ENCODE assay signal across 22 cellular contexts in the genomic region with DNA sequence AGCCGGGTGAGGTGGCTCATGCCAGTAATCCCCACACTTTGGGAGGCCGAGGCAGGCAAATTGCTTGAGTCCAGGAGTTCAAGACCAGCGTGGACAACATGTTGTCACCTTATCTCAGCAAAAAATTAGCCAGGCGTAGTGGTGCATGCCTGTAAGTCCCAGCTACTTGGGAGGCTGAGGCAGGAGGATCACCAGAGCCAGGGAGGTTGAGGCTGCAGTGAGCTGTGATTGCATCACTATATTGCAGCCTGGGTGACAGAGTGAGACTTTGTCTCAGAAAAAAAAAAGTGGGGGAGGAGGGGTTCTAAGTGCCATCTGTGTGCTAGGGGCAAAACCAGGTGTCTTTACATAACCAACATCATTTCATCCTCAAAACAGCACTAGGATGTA. TPM values are rescaled to one million over a fixed set of nuclear protein-coding genes. Genes with fewer than 3 reads are reported as not detected.
A peak's percentile ranks its signal among the peaks of the same experiment; 100 is the strongest.
DNase-seq lines count a peak whose midpoint lies in the region; ATAC-seq and TF ChIP-seq lines count a peak whose summit lies in the region.
"Had no signal": no experiment of that assay in that cellular context is flagged by ENCODE, and none has a peak within 500 bp of the region (broad histone marks: within the 10 kb centered on the region; RNA-seq: fewer than 3 reads in every experiment).

No MANE protein-coding gene starts in this region.

- H3K4me1 Mint-ChIP-seq in CD4-positive, CD25-positive, alpha-beta regulatory T cell, result peaks cover 0 to 4% (median 0%) of the 10 kb centered on the region in 4 donors
- H3K4me1 Mint-ChIP-seq in CD4-positive, alpha-beta T cell (ENCODE audit: low read depth), result peaks cover 5% of the 10 kb centered on the region
- H3K4me1 Mint-ChIP-seq in endodermal cell, result peaks cover 16% of the 10 kb centered on the region
- H3K4me1 Mint-ChIP-seq in activated T-helper 2 cell treated with anti-CD3 and anti-CD28 coated beads, Interferon-gamma antibody, Interleukin-2, Interleukin-4, amounts not matched to agents 10 μg/mL and 5 μg/mL and 100 μg/mL, durations not matched to agents 14 hours and 24 hours and 36 hours (ENCODE audit: low read depth), result no peaks in the 10 kb centered on the region
- H3K4me1 Mint-ChIP-seq in endothelial cell (ENCODE audit: unreplicated experiment), result no peaks in the 10 kb centered on the region
- H3K4me1 Mint-ChIP-seq: B cell had no signal

- H2BK120ac ChIP-seq in IMR-90 (ENCODE audit: low read depth, low read length), result no peak overlapping the region

- no TSS peak for BruUV-seq in IMR-90 (replicated peaks; lab: Mats Ljungman, UMichigan)

- H3K56ac ChIP-seq in IMR-90 (ENCODE audit: extremely low read depth, insufficient read depth, low read length), result no peak overlapping the region

- POLR2A ChIA-PET in CD4-positive, alpha-beta T cell (lab: Charles Lee), result no interaction called here
- POLR2A ChIA-PET in IMR-90 (lab: Charles Lee; ENCODE audit: unreplicated experiment), result no interaction called here

- ATAC-seq in CD4-positive, CD25-positive, alpha-beta regulatory T cell (ENCODE audit: low read depth in 2 of 2), result no peak
- no peak for ATAC-seq in CD4-positive, alpha-beta T cell (ENCODE audit: poor library complexity)
- ATAC-seq in IMR-90 (ENCODE audit: low read depth), result no peak
- ATAC-seq: HCT116 had no signal

- H3K14ac ChIP-seq in IMR-90 (replicated peaks; ENCODE audit: low read depth, low read length), result no peak overlapping the region

- no peak overlapping the region for H3K4me3 Mint-ChIP-seq in CD4-positive, CD25-positive, alpha-beta regulatory T cell
- no peak overlapping the region for H3K4me3 Mint-ChIP-seq in CD4-positive, alpha-beta T cell
- no peak overlapping the region for H3K4me3 Mint-ChIP-seq in endodermal cell
- no peak overlapping the region for H3K4me3 Mint-ChIP-seq in activated T-helper 2 cell treated with anti-CD3 and anti-CD28 coated beads, Interferon-gamma antibody, Interleukin-2, Interleukin-4, amounts not matched to agents 10 μg/mL and 5 μg/mL and 100 μg/mL, durations not matched to agents 14 hours and 24 hours and 36 hours (ENCODE audit: low read depth)
- no peak overlapping the region for H3K4me3 Mint-ChIP-seq in endothelial cell (ENCODE audit: unreplicated experiment)
- H3K4me3 Mint-ChIP-seq: B cell had no signal

- TF ChIP-seq CTCF in CD4-positive, alpha-beta T cell (IDR thresholded peaks at IDR 0.05), result no peak
- TF ChIP-seq CTCF in IMR-90 (conservative IDR thresholded peaks at IDR 0.05; ENCODE audit: low read depth, low read length) (no peak), endodermal cell (conservative IDR thresholded peaks at IDR 0.05) (no peak), endothelial cell (IDR thresholded peaks at IDR 0.05; ENCODE audit: unreplicated experiment) (no peak)

- H3K9ac ChIP-seq in IMR-90 (ENCODE audit: low read depth, low read length), result no peak overlapping the region
- no peak overlapping the region for H3K9ac ChIP-seq in endodermal cell (ENCODE audit: extremely low read depth, low read length, poor library complexity, severe bottlenecking)
- H3K9ac ChIP-seq: GM23248 had no signal

- no peak overlapping the region for H3K27ac ChIP-seq in CD4-positive, CD25-positive, alpha-beta regulatory T cell (ENCODE audit: insufficient read depth, low read length, poor library complexity, severe bottlenecking)
- H3K27ac ChIP-seq in CD4-positive, alpha-beta T cell (ENCODE audit: low read depth, low read length), result no peak overlapping the region
- H3K27ac ChIP-seq in IMR-90 (ENCODE audit: insufficient read depth, low read length) (no peak overlapping the region), endodermal cell (ENCODE audit: low read depth, low read length) (no peak overlapping the region)
- H3K27ac ChIP-seq: C4-2B, GM23248, SK-N-MC had no signal

- intact Hi-C loops in CD4-positive, alpha-beta T cell (cut with DNase I, micrococcal nuclease), result no loop called here
- intact Hi-C loops in IMR-90 (cut with micrococcal nuclease), result no loop called here
- intact Hi-C loops in activated T-helper 2 cell treated with anti-CD3 and anti-CD28 coated beads, Interferon-gamma antibody, Interleukin-2, Interleukin-4, amounts not matched to agents 10 μg/mL and 5 μg/mL and 100 μg/mL, durations not matched to agents 14 hours and 24 hours and 36 hours (cut with micrococcal nuclease), result no loop called here

- in situ Hi-C loops in IMR-90 (cut with MboI; ENCODE audit: low sequenced_read_pairs), result no loop called here

- WGBS in IMR-90 (ENCODE audit: extremely low coverage in 2 of 2, insufficient read length in 1 of 2), 2 experiments, result 82% methylated on average over 4 of the region's 4 CpGs; no CpG with 5 or more reads in 1 of the 2 experiments
- WGBS in endodermal cell (ENCODE audit: insufficient coverage in 1 of 2, insufficient read length in 1 of 2), 2 experiments, result 83 to 89% methylated on average over 4 of the region's 4 CpGs

- no peaks in the 10 kb centered on the region for H3K4me1 ChIP-seq in CD4-positive, CD25-positive, alpha-beta regulatory T cell (ENCODE audit: control insufficient read depth, insufficient read depth, low read length, poor library complexity, severe bottlenecking)
- H3K4me1 ChIP-seq in IMR-90 (ENCODE audit: control insufficient read depth, insufficient read depth, low read length), result no peaks in the 10 kb centered on the region; the same call in 1 of the 2 replicates
- H3K4me1 ChIP-seq in endodermal cell (ENCODE audit: control insufficient read depth, insufficient read depth, low read length), result no peaks in the 10 kb centered on the region

- H2AK5ac ChIP-seq in IMR-90 (ENCODE audit: low read depth, low read length), result no peak overlapping the region

- no peak overlapping the region for H4K5ac ChIP-seq in IMR-90 (ENCODE audit: low read depth, low read length)

- H2AK9ac ChIP-seq in IMR-90 (replicated peaks; ENCODE audit: low read depth, low read length, poor library complexity), result no peak overlapping the region

- peak overlapping the region in 2 of 3 donors; percentile 32 to 46 for H3K27ac Mint-ChIP-seq in CD4-positive, CD25-positive, alpha-beta regulatory T cell
- H3K27ac Mint-ChIP-seq in CD4-positive, alpha-beta T cell, result peak overlapping the region; percentile 39
- peak overlapping the region; percentile 9 for H3K27ac Mint-ChIP-seq in endodermal cell
- H3K27ac Mint-ChIP-seq in activated T-helper 2 cell treated with anti-CD3 and anti-CD28 coated beads, Interferon-gamma antibody, Interleukin-2, Interleukin-4, amounts not matched to agents 10 μg/mL and 5 μg/mL and 100 μg/mL, durations not matched to agents 14 hours and 24 hours and 36 hours, result no peak overlapping the region
- no peak overlapping the region for H3K27ac Mint-ChIP-seq in endothelial cell (ENCODE audit: unreplicated experiment)
- H3K27ac Mint-ChIP-seq: B cell had no signal

- no peaks in the 10 kb centered on the region for H3K27me3 ChIP-seq in CD4-positive, CD25-positive, alpha-beta regulatory T cell (ENCODE audit: control insufficient read depth, insufficient read depth, low read length)
- H3K27me3 ChIP-seq in CD4-positive, alpha-beta T cell (ENCODE audit: control insufficient read depth, insufficient read depth, low read length), result no peaks in the 10 kb centered on the region
- H3K27me3 ChIP-seq in IMR-90 (ENCODE audit: control insufficient read depth, insufficient read depth, low read length) (no peaks in the 10 kb centered on the region), endodermal cell (ENCODE audit: control insufficient read depth, insufficient read depth, low read length, poor library complexity, severe bottlenecking) (no peaks in the 10 kb centered on the region)

- TF ChIP-seq POLR2A in IMR-90 (IDR thresholded peaks at IDR 0.05; ENCODE audit: low read depth, low read length), result no peak

- peaks cover 44% of the 10 kb centered on the region for H3K36me3 Mint-ChIP-seq in CD4-positive, CD25-positive, alpha-beta regulatory T cell
- H3K36me3 Mint-ChIP-seq in CD4-positive, alpha-beta T cell (ENCODE audit: low read depth), result peaks cover 54% of the 10 kb centered on the region
- H3K36me3 Mint-ChIP-seq in endodermal cell (ENCODE audit: low read depth), result peaks cover 39% of the 10 kb centered on the region
- H3K36me3 Mint-ChIP-seq in activated T-helper 2 cell treated with anti-CD3 and anti-CD28 coated beads, Interferon-gamma antibody, Interleukin-2, Interleukin-4, amounts not matched to agents 10 μg/mL and 5 μg/mL and 100 μg/mL, durations not matched to agents 14 hours and 24 hours and 36 hours (ENCODE audit: low read depth), result peaks cover 6% of the 10 kb centered on the region
- peaks cover 3% of the 10 kb centered on the region for H3K36me3 Mint-ChIP-seq in endothelial cell (ENCODE audit: low read depth, unreplicated experiment)

- no peaks in the 10 kb centered on the region for H4K20me1 ChIP-seq in IMR-90 (ENCODE audit: insufficient read depth, low read length)

- H3K9me3 ChIP-seq in CD4-positive, CD25-positive, alpha-beta regulatory T cell (ENCODE audit: control insufficient read depth in 2 of 2, low read length in 2 of 2), result no peaks in the 10 kb centered on the region
- H3K9me3 ChIP-seq in CD4-positive, alpha-beta T cell (ENCODE audit: control insufficient read depth, low read length), result no peaks in the 10 kb centered on the region
- H3K9me3 ChIP-seq in IMR-90 (ENCODE audit: control insufficient read depth, insufficient read depth, low read length), result no peaks in the 10 kb centered on the region
- H3K9me3 ChIP-seq in endodermal cell (ENCODE audit: control insufficient read depth, low read length), result no peaks in the 10 kb centered on the region

- no peak for DNase-seq in CD4-positive, CD25-positive, alpha-beta regulatory T cell
- DNase-seq in CD4-positive, alpha-beta T cell, result no peak
- DNase-seq in IMR-90 (no peak), endodermal cell (no peak), NCI-H1105 (lab: John Stamatoyannopoulos, UW) (no peak), endothelial cell (ENCODE audit: low spot score) (no peak)
- DNase-seq in activated T-helper 2 cell treated with anti-CD3 and anti-CD28 coated beads, Interferon-gamma antibody, Interleukin-2, Interleukin-4, amounts not matched to agents 10 μg/mL and 5 μg/mL and 100 μg/mL, durations not matched to agents 14 hours and 24 hours and 36 hours (ENCODE audit: low spot score), result no peak
- DNase-seq: COR-L47, GM23248, Kasumi-1, MV-4-11, NCI-H1105 treated with DMSO at 0.1 percent for 48 hours, NCI-H146, NCI-H2029, NCI-H446, NCI-H524 treated with DMSO at 0.1 percent for 48 hours, NCI-H774, SIG-M5 had no signal

- no peak overlapping the region for H4K8ac ChIP-seq in IMR-90 (ENCODE audit: low read depth in 2 of 2, low read length in 2 of 2)

- H2BK15ac ChIP-seq in IMR-90 (ENCODE audit: low read depth, low read length), result no peak overlapping the region

- H2BK20ac ChIP-seq in IMR-90 (ENCODE audit: low read depth, low read length), result no peak overlapping the region

- H3K18ac ChIP-seq in IMR-90 (ENCODE audit: low read depth, low read length), result no peak overlapping the region

- no peak overlapping the region for H3K23ac ChIP-seq in IMR-90 (ENCODE audit: low read depth, low read length)

- H2AFZ ChIP-seq in IMR-90 (replicated peaks; ENCODE audit: low read length, poor library complexity), result no peak overlapping the region
- H2AFZ ChIP-seq: GM23248 had no signal

- CTCF ChIA-PET in CD4-positive, alpha-beta T cell (lab: Charles Lee), result no interaction called here
- CTCF ChIA-PET in IMR-90 (lab: Yijun Ruan, JAX), result no interaction called here

- H3K27me3 Mint-ChIP-seq in CD4-positive, CD25-positive, alpha-beta regulatory T cell, result no peaks in the 10 kb centered on the region
- no peaks in the 10 kb centered on the region for H3K27me3 Mint-ChIP-seq in CD4-positive, alpha-beta T cell
- no peaks in the 10 kb centered on the region for H3K27me3 Mint-ChIP-seq in endodermal cell (ENCODE audit: insufficient read depth)
- no peaks in the 10 kb centered on the region for H3K27me3 Mint-ChIP-seq in activated T-helper 2 cell treated with anti-CD3 and anti-CD28 coated beads, Interferon-gamma antibody, Interleukin-2, Interleukin-4, amounts not matched to agents 10 μg/mL and 5 μg/mL and 100 μg/mL, durations not matched to agents 14 hours and 24 hours and 36 hours (ENCODE audit: low read depth)
- H3K27me3 Mint-ChIP-seq in endothelial cell (ENCODE audit: unreplicated experiment), result peaks cover 4% of the 10 kb centered on the region
- H3K27me3 Mint-ChIP-seq: B cell had no signal

- H3K79me1 ChIP-seq in IMR-90 (ENCODE audit: low read depth in 1 of 2, low read length in 2 of 2), result no peaks in the 10 kb centered on the region

- no peaks in the 10 kb centered on the region for H3K9me3 Mint-ChIP-seq in CD4-positive, CD25-positive, alpha-beta regulatory T cell
- no peaks in the 10 kb centered on the region for H3K9me3 Mint-ChIP-seq in CD4-positive, alpha-beta T cell
- H3K9me3 Mint-ChIP-seq in endodermal cell (no peaks in the 10 kb centered on the region), endothelial cell (ENCODE audit: unreplicated experiment) (no peaks in the 10 kb centered on the region)
- no peaks in the 10 kb centered on the region for H3K9me3 Mint-ChIP-seq in activated T-helper 2 cell treated with anti-CD3 and anti-CD28 coated beads, Interferon-gamma antibody, Interleukin-2, Interleukin-4, amounts not matched to agents 10 μg/mL and 5 μg/mL and 100 μg/mL, durations not matched to agents 14 hours and 24 hours and 36 hours

- H3K9me1 ChIP-seq in IMR-90 (ENCODE audit: insufficient read depth, low read length), result peaks cover 4% of the 10 kb centered on the region; the same call in 1 of the 2 replicates

- H3K4me2 ChIP-seq in IMR-90 (ENCODE audit: low read depth, low read length), result no peak overlapping the region

- peaks cover 26% of the 10 kb centered on the region for H3K36me3 ChIP-seq in CD4-positive, CD25-positive, alpha-beta regulatory T cell (ENCODE audit: control insufficient read depth, insufficient read depth, low read length)
- H3K36me3 ChIP-seq in IMR-90 (ENCODE audit: control insufficient read depth, insufficient read depth, low read length) (peaks cover 14% of the 10 kb centered on the region), endodermal cell (ENCODE audit: control insufficient read depth, insufficient read depth, low read length) (peaks cover 10% of the 10 kb centered on the region)

- dilution Hi-C loops in IMR-90 (cut with HindIII; ENCODE audit: low sequenced_read_pairs, unreplicated experiment), result no loop called here

- H4K91ac ChIP-seq in IMR-90 (ENCODE audit: insufficient read depth, low read depth, low read length), result no peak overlapping the region

- H2BK5ac ChIP-seq in IMR-90 (ENCODE audit: low read depth, low read length, poor library complexity, severe bottlenecking), result no peak overlapping the region

- no peak overlapping the region for H3K4ac ChIP-seq in IMR-90 (ENCODE audit: low read depth, low read length)

- H3K4me3 ChIP-seq in CD4-positive, CD25-positive, alpha-beta regulatory T cell (ENCODE audit: low read depth, low read length), result no peak overlapping the region
- H3K4me3 ChIP-seq in IMR-90 (ENCODE audit: insufficient read depth, low read depth, low read length) (no peak overlapping the region), endodermal cell (ENCODE audit: low read length) (no peak overlapping the region)
- H3K4me3 ChIP-seq: GM23248, SK-N-MC had no signal

- no peak for TF ChIP-seq RAD21 in IMR-90 (IDR thresholded peaks at IDR 0.05; ENCODE audit: low read length)

RNA-seq across cellular contexts. Expression of a gene that starts 48.3 kb away (rescaled TPM):
- 48.0 TPM for total RNA-seq in CD4-positive, CD25-positive, alpha-beta regulatory T cell
- 10 to 100 TPM; 31.4 to 37.6 (median 34.6) TPM for polyA plus RNA-seq in CD4-positive, CD25-positive, alpha-beta regulatory T cell
- total RNA-seq in CD4-positive, alpha-beta T cell, result 10 to 100 TPM; 59.7 to 63.0 TPM
- total RNA-seq in IMR-90 (2012; rRNA removed), result 22.2 and 28.1 TPM in 2 replicates
- 21.7 and 23.9 TPM in 2 replicates for polyA plus RNA-seq in IMR-90 (2012; rRNA removed)
- polyA plus RNA-seq in IMR-90 (2012; cell fraction: cytosol; rRNA removed), result 12.6 and 19.7 TPM in 2 replicates
- polyA plus RNA-seq in IMR-90 (2012; cell fraction: nucleus; rRNA removed; ENCODE audit: low replicate concordance), result 28.7 and 68.1 TPM in 2 replicates
- 10 to 100 TPM; 45.2 to 59.7 TPM for total RNA-seq in endodermal cell
- 42.4 TPM for polyA plus RNA-seq in endodermal cell (2013, experiment 1 of 2)
- 32.4 TPM for polyA plus RNA-seq in endodermal cell (2013, experiment 2 of 2)
- 40.3 and 40.7 TPM in 2 replicates for total RNA-seq in activated T-helper 2 cell treated with anti-CD3 and anti-CD28 coated beads, Interferon-gamma antibody, Interleukin-2, Interleukin-4, amounts not matched to agents 10 μg/mL and 5 μg/mL and 100 μg/mL, durations not matched to agents 14 hours and 24 hours and 36 hours
- total RNA-seq in endothelial cell (ENCODE audit: unreplicated experiment), result 42.7 TPM

Comparison
In these comparisons a context has a peak if more than half of its experiments do, and no peak if none do; other contexts are left out.
1. H3K27ac Mint-ChIP-seq: peak in CD4-positive, CD25-positive, alpha-beta regulatory T cell (2 of 3), CD4-positive, alpha-beta T cell (single experiment) and endodermal cell (single experiment); none in activated T-helper 2 cell treated with anti-CD3 and anti-CD28 coated beads, Interferon-gamma antibody, Interleukin-2, Interleukin-4, amounts not matched to agents 10 μg/mL and 5 μg/mL and 100 μg/mL, durations not matched to agents 14 hours and 24 hours and 36 hours (single experiment) and endothelial cell (single experiment).